Comparison of ENCODE assay signal across 8 cellular contexts in genomic region chr9:121298689-121299112, GRCh38. TPM values are rescaled to one million over a fixed set of nuclear protein-coding genes. Genes with fewer than 3 reads are reported as not detected.
A peak's percentile ranks its signal among the peaks of the same experiment; 100 is the strongest.
DNase-seq lines count a peak whose midpoint lies in the region; ATAC-seq and TF ChIP-seq lines count a peak whose summit lies in the region.

No MANE protein-coding gene starts in this region.

- no peak for ATAC-seq in activated T-cell treated with anti-CD3 and anti-CD28 coated beads, Interleukin-2, amount 50 U/mL, for 72 hours (replicated peaks in 1 of 2)
- peak; percentile 6 for ATAC-seq in upper lobe of right lung

- 60 to 67% methylated on average over 1 of the region's 1 CpG for WGBS in mesodermal cell (ENCODE audit: insufficient coverage in 2 of 2), 2 experiments

- H3K27ac Mint-ChIP-seq in activated T-cell treated with anti-CD3 and anti-CD28 coated beads, Interleukin-2, amount 50 U/mL, for 72 hours = no peak overlapping the region

- H3K4me1 ChIP-seq in duodenal mucosa (ENCODE audit: control insufficient read depth in 1 of 2, insufficient read depth in 2 of 2, low read length in 2 of 2) = peaks cover 29 to 33% of the 10 kb centered on the region in 2 donors
- peaks cover 18% of the 10 kb centered on the region for H3K4me1 ChIP-seq in mesodermal cell (ENCODE audit: control insufficient read depth, insufficient read depth, low read length, poor library complexity, severe bottlenecking)
- H3K4me1 ChIP-seq in upper lobe of right lung = peaks cover 73% of the 10 kb centered on the region

- no peak for TF ChIP-seq CTCF in upper lobe of right lung (IDR thresholded peaks at IDR 0.05)

- no peak for TF ChIP-seq POLR2A in erythroblast (IDR thresholded peaks at IDR 0.05; ENCODE audit: low read length)

- no peak for DNase-seq in activated T-cell treated with anti-CD3 and anti-CD28 coated beads, Interleukin-2, amount 50 U/mL, for 72 hours
- no peak for DNase-seq in activated T-cell treated with anti-CD3 and anti-CD28 coated beads for 4 hours
- no peak for DNase-seq in upper lobe of right lung
- no peak for DNase-seq in HuH-7.5 (ENCODE audit: low spot score)
- no peak for DNase-seq in erythroblast (lab: John Stamatoyannopoulos, UW)
- no peak for DNase-seq in occipital lobe (lab: John Stamatoyannopoulos, UW)

- peak overlapping the region; percentile 51 for H3K27ac ChIP-seq in duodenal mucosa (ENCODE audit: low read depth, low read length)
- H3K27ac ChIP-seq in mesodermal cell (ENCODE audit: low read depth, low read length, severe bottlenecking) = peak overlapping the region; percentile 74
- peak overlapping the region; percentile 79 for H3K27ac ChIP-seq in upper lobe of right lung

- H3K4me3 ChIP-seq in duodenal mucosa (ENCODE audit: low read depth in 1 of 2, low read length in 2 of 2) (no peak overlapping the region), mesodermal cell (ENCODE audit: extremely low read depth, insufficient read depth, low read length, poor library complexity, severe bottlenecking) (no peak overlapping the region), upper lobe of right lung (no peak overlapping the region)

- H3K9ac ChIP-seq in duodenal mucosa (ENCODE audit: low read depth in 1 of 2, low read length in 2 of 2) = peak overlapping the region in 1 of 2 donors; percentile 23

- H3K4me3 Mint-ChIP-seq in activated T-cell treated with anti-CD3 and anti-CD28 coated beads, Interleukin-2, amount 50 U/mL, for 72 hours = peak overlapping the region; percentile 65 to 68

- no peaks in the 10 kb centered on the region for H3K9me3 Mint-ChIP-seq in activated T-cell treated with anti-CD3 and anti-CD28 coated beads, Interleukin-2, amount 50 U/mL, for 72 hours

- peaks cover 0 to 3% of the 10 kb centered on the region in 2 donors for H3K36me3 Mint-ChIP-seq in activated T-cell treated with anti-CD3 and anti-CD28 coated beads, Interleukin-2, amount 50 U/mL, for 72 hours (ENCODE audit: insufficient read depth in 2 of 2)

- peaks cover 27% of the 10 kb centered on the region for H3K27me3 Mint-ChIP-seq in activated T-cell treated with anti-CD3 and anti-CD28 coated beads, Interleukin-2, amount 50 U/mL, for 72 hours (ENCODE audit: low read depth)

- H3K9me3 ChIP-seq in duodenal mucosa (ENCODE audit: control insufficient read depth in 1 of 2, low read length in 2 of 2) (no peaks in the 10 kb centered on the region), mesodermal cell (ENCODE audit: control insufficient read depth, low read length) (no peaks in the 10 kb centered on the region), upper lobe of right lung (no peaks in the 10 kb centered on the region)

- H3K36me3 ChIP-seq in duodenal mucosa (ENCODE audit: control insufficient read depth in 1 of 2, insufficient read depth in 2 of 2, low read length in 2 of 2) (peaks cover 0 to 16% of the 10 kb centered on the region in 2 donors), mesodermal cell (ENCODE audit: control insufficient read depth, insufficient read depth, low read length) (peaks cover 34% of the 10 kb centered on the region), upper lobe of right lung (peaks cover 27% of the 10 kb centered on the region)

- peaks cover 15% of the 10 kb centered on the region for H3K4me1 Mint-ChIP-seq in activated T-cell treated with anti-CD3 and anti-CD28 coated beads, Interleukin-2, amount 50 U/mL, for 72 hours (ENCODE audit: low read depth)

- H3K27me3 ChIP-seq in duodenal mucosa (ENCODE audit: control insufficient read depth in 1 of 2, insufficient read depth in 2 of 2, low read length in 2 of 2) = no peaks in the 10 kb centered on the region
- no peaks in the 10 kb centered on the region for H3K27me3 ChIP-seq in upper lobe of right lung

- intact Hi-C loops in upper lobe of right lung (cut with DNase I) = no loop called here

RNA-seq across cellular contexts. Expression of gene GSN, which starts 30.7 kb away (rescaled TPM):
- 1 to 10 TPM; 3.6 to 4.0 TPM for total RNA-seq in activated T-cell treated with anti-CD3 and anti-CD28 coated beads, Interleukin-2, amount 50 U/mL, for 72 hours
- 329 TPM for polyA plus RNA-seq in mesodermal cell (2013, experiment 1 of 2)
- 247 TPM for polyA plus RNA-seq in mesodermal cell (2013, experiment 2 of 2)
- 464 TPM for total RNA-seq in upper lobe of right lung
- total RNA-seq in occipital lobe = 28.5 TPM

Comparison
In these comparisons a context has a peak if more than half of its experiments do, and no peak if none do; other contexts are left out.
1. RNA of gene GSN, which starts 30.7 kb away (total RNA-seq): 464 TPM in upper lobe of right lung (single experiment); 28.5 TPM in occipital lobe (single experiment) and 3.6 to 4.0 TPM in activated T-cell treated with anti-CD3 and anti-CD28 coated beads, Interleukin-2, amount 50 U/mL, for 72 hours; every median in the first group is over 10 times any median in the second.
2. Peak in every context shown above with its lines, with median percentiles within 50 percentile points of each other: H3K27ac ChIP-seq.